ENCODE assay signal across 16 cellular contexts in the genomic region with DNA sequence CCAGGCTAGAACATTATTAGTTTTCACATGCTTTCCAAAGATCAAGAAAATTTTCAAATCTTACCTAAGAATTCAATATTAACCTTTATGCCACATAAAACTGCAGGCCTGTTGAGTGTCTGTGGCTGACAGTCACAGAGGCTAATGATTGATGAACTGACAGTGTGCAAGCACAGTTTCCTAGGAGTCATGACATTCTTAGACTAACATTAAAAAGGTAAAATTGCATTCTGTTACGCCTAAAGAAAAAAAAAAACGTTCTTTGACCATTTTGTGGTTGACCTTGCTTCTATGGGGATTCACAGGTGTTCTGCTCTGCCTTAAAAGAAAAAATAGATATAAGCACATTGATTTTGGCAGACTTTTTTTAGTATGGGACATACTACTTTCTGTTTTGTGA.
DNase-seq lines count a peak whose midpoint lies in the region; ATAC-seq and TF ChIP-seq lines count a peak whose summit lies in the region.
"Had no signal": no experiment of that assay in that cellular context is flagged by ENCODE, and none has a peak within 500 bp of the region (broad histone marks: within the 10 kb centered on the region; RNA-seq: fewer than 3 reads in every experiment).

No MANE protein-coding gene starts in this region.

- DNase-seq in Caki2 (ENCODE audit: low read depth) (peak; percentile 30), HCT116 (ENCODE audit: low read depth, low spot score) (no peak), NCI-H69 (lab: John Stamatoyannopoulos, UW) (peak; percentile 27), kidney glomerular epithelial cell (lab: John Stamatoyannopoulos, UW) (peak; percentile 13), left lung (no peak), Peyer's patch (no peak)
- DNase-seq: AML-193, Caco-2, H7, KBM-7, MG63, NCI-H1930, NCI-H510A, T-helper 1 cell had no signal

- no peaks in the 10 kb centered on the region for H4K20me1 ChIP-seq in HCT116 (ENCODE audit: insufficient read depth)

- H3K4me3 ChIP-seq in HCT116 (replicated peaks in 1 of 2; ENCODE audit: low read depth in 1 of 2, low read length in 2 of 2) (no peak overlapping the region), left lung (no peak overlapping the region), Peyer's patch (no peak overlapping the region)
- H3K4me3 ChIP-seq: A549, MG63 had no signal

- no peak for TF ChIP-seq CTCF in HCT116 (IDR thresholded peaks at IDR 0.05 in 2 of 3, conservative IDR thresholded peaks at IDR 0.05 in 1 of 3; ENCODE audit: borderline replicate concordance in 1 of 3, insufficient read depth in 1 of 3, low read depth in 2 of 3, low read length in 2 of 3)
- TF ChIP-seq CTCF in left lung (IDR thresholded peaks at IDR 0.05) = no peak
- TF ChIP-seq CTCF in Peyer's patch (IDR thresholded peaks at IDR 0.05) = no peak

- H3K9me3 ChIP-seq in HCT116 (ENCODE audit: control insufficient read depth in 1 of 2, insufficient read depth in 1 of 2, low read depth in 1 of 2, low read length in 2 of 2) (no peaks in the 10 kb centered on the region), left lung (peaks cover 0 to 4% of the 10 kb centered on the region in 2 donors), Peyer's patch (no peaks in the 10 kb centered on the region)
- H3K9me3 ChIP-seq: A549, Caco-2, MG63 had no signal

- BruUV-seq in HCT116 (replicated peaks; lab: Mats Ljungman, UMichigan) = no TSS peak

- TF ChIP-seq RAD21 in HCT116 (IDR thresholded peaks at IDR 0.05; ENCODE audit: low read depth) = no peak

- H3K27me3 ChIP-seq in HCT116 (ENCODE audit: insufficient read depth, low read length) (no peaks in the 10 kb centered on the region), left lung (no peaks in the 10 kb centered on the region), Peyer's patch (no peaks in the 10 kb centered on the region)
- H3K27me3 ChIP-seq: MG63 had no signal

- POLR2A ChIA-PET in HCT116 (lab: Charles Lee) = no interaction called here

- H3K9ac ChIP-seq in HCT116 (ENCODE audit: low read length) = no peak overlapping the region

- in situ Hi-C loops in Caki2 (cut with HindIII; ENCODE audit: low pct_unique_long_range_greater_than_20kb, low sequenced_read_pairs) = no loop called here

- TF ChIP-seq POLR2A in HCT116 (IDR thresholded peaks at IDR 0.05; ENCODE audit: borderline replicate concordance, extremely low read depth, insufficient read depth, insufficient read length) = no peak
- no peak for TF ChIP-seq POLR2A in Peyer's patch (IDR thresholded peaks at IDR 0.05)

- no peaks in the 10 kb centered on the region for H3K79me2 ChIP-seq in HCT116 (ENCODE audit: insufficient read depth, low read length)

- H2AFZ ChIP-seq in HCT116 (ENCODE audit: low read depth, low read length, poor library complexity, severe bottlenecking) = peak overlapping the region; percentile 15

- H3K4me2 ChIP-seq in HCT116 (ENCODE audit: low read length) = no peak overlapping the region
- H3K4me2 ChIP-seq: A549 had no signal

- no peaks in the 10 kb centered on the region for H3K9me2 ChIP-seq in HCT116 (ENCODE audit: insufficient read depth)

- H3K4me1 ChIP-seq in HCT116 (ENCODE audit: control insufficient read depth in 1 of 2, insufficient read depth in 2 of 2, low read length in 2 of 2) = no peaks in the 10 kb centered on the region
- H3K4me1 ChIP-seq in left lung = no peaks in the 10 kb centered on the region
- H3K4me1 ChIP-seq in Peyer's patch = no peaks in the 10 kb centered on the region
- H3K4me1 ChIP-seq: A549, Caco-2 had no signal

- H3K36me3 ChIP-seq in HCT116 (ENCODE audit: control insufficient read depth in 1 of 2, insufficient read depth in 2 of 2, low read length in 2 of 2) (no peaks in the 10 kb centered on the region), left lung (no peaks in the 10 kb centered on the region), Peyer's patch (no peaks in the 10 kb centered on the region)
- H3K36me3 ChIP-seq: MG63 had no signal

- RAD21 ChIA-PET in HCT116 (lab: Charles Lee; ENCODE audit: low non-redundant PET in 1 of 2, low total read pairs in 2 of 2, uncharacterized antibody in 2 of 2, unreplicated experiment in 2 of 2) = no interaction called here

- no peak for ATAC-seq in HCT116
- ATAC-seq in left lung = no peak
- ATAC-seq in HG03139 (IDR thresholded peaks at IDR 0.05; ENCODE audit: unreplicated experiment) = no peak
- ATAC-seq: A549 had no signal

- H3K27ac ChIP-seq in HCT116 (ENCODE audit: low read depth, low read length) (no peak overlapping the region), left lung (no peak overlapping the region), Peyer's patch (no peak overlapping the region)
- H3K27ac ChIP-seq: A549 had no signal

- CTCF ChIA-PET in HCT116 (lab: Charles Lee) = no interaction called here

- intact Hi-C loops in HCT116 (cut with micrococcal nuclease) (no loop called here), left lung (cut with DNase I) (no loop called here)

TF ChIP-seq in HCT116, 20 proteins besides CTCF, POLR2A, EP300 and RAD21:
- no peak for TF ChIP-seq ELF1 (IDR thresholded peaks at IDR 0.05; ENCODE audit: borderline replicate concordance, low read depth)

Comparison
In these comparisons a context has a peak if more than half of its experiments do, and no peak if none do; other contexts are left out.
1. DNase-seq: peak in Caki2 (single experiment), NCI-H69 (single experiment) and kidney glomerular epithelial cell (single experiment); none in HCT116 (single experiment), left lung (0 of 2) and Peyer's patch (0 of 3).